In genomic region chr6:41967312-41968287, GRCh38 we compare ENCODE assay signal across 11 cellular contexts. TPM values are rescaled to one million over a fixed set of nuclear protein-coding genes. Genes with fewer than 3 reads are reported as not detected.
DNase-seq lines count a peak whose midpoint lies in the region; ATAC-seq, FAIRE-seq and TF ChIP-seq lines count a peak whose summit lies in the region.
"Had no signal": no experiment of that assay in that cellular context is flagged by ENCODE, and none has a peak within 500 bp of the region (broad histone marks: within the 10 kb centered on the region; RNA-seq: fewer than 3 reads in every experiment).

No MANE protein-coding gene starts in this region.

- H4K20me1 ChIP-seq in HepG2 (ENCODE audit: insufficient read depth, low read length), result no peaks in the 10 kb centered on the region

- no peak for TF ChIP-seq POLR2A in HepG2 (IDR thresholded peaks at IDR 0.05; ENCODE audit: insufficient read depth in 1 of 2, low read depth in 2 of 2, low read length in 2 of 2)
- no peak for TF ChIP-seq POLR2A in right lobe of liver (IDR thresholded peaks at IDR 0.05)

- in situ Hi-C loops in HepG2 (cut with HindIII; ENCODE audit: extremely low pct_ligation_motif_present, low pct_unique_long_range_greater_than_20kb), result no loop called here

- CTCF ChIA-PET in HepG2 (lab: Yijun Ruan, JAX; ENCODE audit: low intra/inter-chr PET ratio, low total read pairs), result no interaction called here

- BruUV-seq in HepG2 (replicated peaks; lab: Mats Ljungman, UMichigan), result no TSS peak

- no peaks in the 10 kb centered on the region for H3K27me3 Mint-ChIP-seq in activated naive CD8-positive, alpha-beta T cell treated with anti-CD3 and anti-CD28 coated beads, Interleukin-2, amount 50 U/mL, for 24 hours

- TF ChIP-seq CTCF in HepG2 (CRISPR knock-in tag; IDR thresholded peaks at IDR 0.05), result no peak
- TF ChIP-seq CTCF in right lobe of liver (IDR thresholded peaks at IDR 0.05), result no peak
- TF ChIP-seq CTCF in D721Med (IDR thresholded peaks at IDR 0.05; ENCODE audit: insufficient read depth, missing control alignments), result no peak

- H3K9me3 ChIP-seq in HepG2 (ENCODE audit: low read length), result no peaks in the 10 kb centered on the region
- no peaks in the 10 kb centered on the region for H3K9me3 ChIP-seq in right lobe of liver
- H3K9me3 ChIP-seq: ascending aorta had no signal

- no peak overlapping the region for H3K4me3 ChIP-seq in HepG2 (replicated peaks in 1 of 3; ENCODE audit: insufficient read depth in 1 of 3, low read depth in 2 of 3, low read length in 3 of 3)
- H3K4me3 ChIP-seq in right lobe of liver, result no peak overlapping the region
- H3K4me3 ChIP-seq: ascending aorta had no signal

- H3K27ac ChIP-seq in HepG2 (ENCODE audit: extremely low read length, insufficient read depth, low read length), result no peak overlapping the region
- H3K27ac ChIP-seq in right lobe of liver, result no peak overlapping the region
- H3K27ac ChIP-seq: ascending aorta had no signal

- peak overlapping the region; percentile 42 for H3K4me3 Mint-ChIP-seq in activated naive CD8-positive, alpha-beta T cell treated with anti-CD3 and anti-CD28 coated beads, Interleukin-2, amount 50 U/mL, for 24 hours

- 0 out of 2 replicates have a peak overlapping the region, but pooled peaks have one; percentile 5 for H3K4me2 ChIP-seq in HepG2 (ENCODE audit: low read depth, low read length)

- H2AFZ ChIP-seq in HepG2 (ENCODE audit: low read length), result no peak overlapping the region

- ATAC-seq in HepG2 (no peak), right lobe of liver (no peak), GM19395 (IDR thresholded peaks at IDR 0.05; ENCODE audit: unreplicated experiment) (no peak), GM18870 (IDR thresholded peaks at IDR 0.05; ENCODE audit: unreplicated experiment) (no peak)
- ATAC-seq in activated naive CD8-positive, alpha-beta T cell treated with anti-CD3 and anti-CD28 coated beads, Interleukin-2, amount 50 U/mL, for 24 hours, result peak; percentile 9

- no peaks in the 10 kb centered on the region for H3K79me2 ChIP-seq in HepG2 (ENCODE audit: insufficient read depth, low read length)

- TF ChIP-seq EP300 in HepG2 (IDR thresholded peaks at IDR 0.05; ENCODE audit: low read depth in 2 of 2, low read length in 2 of 2), result no peak
- TF ChIP-seq EP300 in HepG2 (CRISPR knock-in tag; IDR thresholded peaks at IDR 0.05; ENCODE audit: borderline replicate concordance), result no peak

- intact Hi-C loops in HepG2 (cut with micrococcal nuclease; ENCODE audit: unreplicated experiment) (loop anchor here (2.0 kb wide), 1 partner anchor 27 kb away; the partner anchor contains the start of gene CCND3), right lobe of liver (cut with DNase I) (no loop called here)

- POLR2A ChIA-PET in HepG2 (lab: Yijun Ruan, JAX), result no interaction called here

- no peak for TF ChIP-seq RAD21 in HepG2 (CRISPR knock-in tag; IDR thresholded peaks at IDR 0.05)

- 88% methylated on average over 7 of the region's 7 CpGs for WGBS in HepG2 (ENCODE audit: low lambda C conversion rate)
- 91% methylated on average over 5 of the region's 7 CpGs for WGBS in right lobe of liver (ENCODE audit: insufficient coverage, low coverage, low lambda C conversion rate, missing lambda C conversion rate)

- no peaks in the 10 kb centered on the region for H3K9me3 Mint-ChIP-seq in activated naive CD8-positive, alpha-beta T cell treated with anti-CD3 and anti-CD28 coated beads, Interleukin-2, amount 50 U/mL, for 24 hours

- DNase-seq in HepG2 (ENCODE audit: low spot score), result no peak
- DNase-seq in right lobe of liver, result no peak
- DNase-seq in activated naive CD8-positive, alpha-beta T cell treated with anti-CD3 and anti-CD28 coated beads, Interleukin-2, amount 50 U/mL, for 24 hours, result no peak
- peak; percentile 20 for DNase-seq in left kidney (ENCODE audit: low read depth, low spot score)
- no peak for DNase-seq in anterior cingulate cortex (lab: John Stamatoyannopoulos, UW)
- DNase-seq in D721Med (ENCODE audit: insufficient read length, low spot score), result no peak
- DNase-seq: NCI-H187; stimulated activated CD4-positive, alpha-beta T cell treated with anti-CD3 and anti-CD28 coated beads, Interleukin-2, amount 100 ng/mL, for 24 hours had no signal

- peaks cover 4% of the 10 kb centered on the region for H3K36me3 Mint-ChIP-seq in activated naive CD8-positive, alpha-beta T cell treated with anti-CD3 and anti-CD28 coated beads, Interleukin-2, amount 50 U/mL, for 24 hours (ENCODE audit: low read depth)

- H3K27ac Mint-ChIP-seq in activated naive CD8-positive, alpha-beta T cell treated with anti-CD3 and anti-CD28 coated beads, Interleukin-2, amount 50 U/mL, for 24 hours, result peak overlapping the region; percentile 98

- H3K4me1 ChIP-seq in HepG2 (ENCODE audit: insufficient read depth, low read length), result peaks cover 45% of the 10 kb centered on the region
- no peaks in the 10 kb centered on the region for H3K4me1 ChIP-seq in right lobe of liver
- H3K4me1 ChIP-seq: ascending aorta had no signal

- H3K36me3 ChIP-seq in HepG2 (replicated peaks in 1 of 2; ENCODE audit: control insufficient read depth in 1 of 2, insufficient read depth in 2 of 2, low read length in 2 of 2) (no peaks in the 10 kb centered on the region), right lobe of liver (no peaks in the 10 kb centered on the region)
- H3K36me3 ChIP-seq: ascending aorta had no signal

- no peaks in the 10 kb centered on the region for H3K27me3 ChIP-seq in HepG2 (ENCODE audit: control insufficient read depth in 1 of 2, insufficient read depth in 2 of 2, low read length in 2 of 2)
- no peaks in the 10 kb centered on the region for H3K27me3 ChIP-seq in right lobe of liver
- H3K27me3 ChIP-seq: ascending aorta had no signal

- FAIRE-seq in HepG2 (lab: Jason Lieb, UNC) (no peak), D721Med (lab: Jason Lieb, UNC) (no peak)

- no peak overlapping the region for H3K9ac ChIP-seq in HepG2 (ENCODE audit: insufficient read depth, low read depth, low read length)

- H3K4me1 Mint-ChIP-seq in activated naive CD8-positive, alpha-beta T cell treated with anti-CD3 and anti-CD28 coated beads, Interleukin-2, amount 50 U/mL, for 24 hours, result peaks cover 91% of the 10 kb centered on the region

RNA-seq across cellular contexts. Expression of gene CCND3, which starts 26.0 kb away (rescaled TPM):
- total RNA-seq in HepG2 (2016; rRNA removed; fragmentation: Illumina TruSeq; extraction: Trizol), result 6.9 and 7.2 TPM in 2 replicates
- total RNA-seq in HepG2 (2016; cell fraction: cytosol; rRNA removed; fragmentation: Illumina TruSeq; extraction: Trizol; ENCODE audit: low read depth), result 5.4 and 6.8 TPM in 2 replicates
- 5.6 and 7.6 TPM in 2 replicates for total RNA-seq in HepG2 (2016; cell fraction: insoluble cytoplasmic fraction; rRNA removed; fragmentation: Illumina TruSeq; extraction: Trizol)
- total RNA-seq in HepG2 (2016; cell fraction: membrane; rRNA removed; fragmentation: Illumina TruSeq; extraction: Trizol), result 10.7 and 11.7 TPM in 2 replicates
- 5.0 and 7.6 TPM in 2 replicates for total RNA-seq in HepG2 (2016; cell fraction: nucleus; rRNA removed; fragmentation: Illumina TruSeq; extraction: Trizol)
- polyA plus RNA-seq in HepG2 (2011; rRNA removed), result 4.3 and 4.4 TPM in 2 replicates
- polyA plus RNA-seq in HepG2 (2011; cell fraction: cytosol; rRNA removed), result 5.0 and 6.3 TPM in 2 replicates
- 6.2 and 6.3 TPM in 2 replicates for polyA plus RNA-seq in HepG2 (2011; cell fraction: nucleus; rRNA removed)
- polyA plus RNA-seq in HepG2 (2012), result 2.0 and 3.5 TPM in 2 replicates
- polyA plus RNA-seq in HepG2 (2016; cell fraction: cytosol; fragmentation: Illumina TruSeq; extraction: Trizol; ENCODE audit: low read depth), result 7.8 and 8.6 TPM in 2 replicates
- polyA plus RNA-seq in HepG2 (2016; cell fraction: insoluble cytoplasmic fraction; fragmentation: Illumina TruSeq; extraction: Trizol; ENCODE audit: low read depth), result 7.6 and 10.9 TPM in 2 replicates
- polyA plus RNA-seq in HepG2 (2016; cell fraction: membrane; fragmentation: Illumina TruSeq; extraction: Trizol; ENCODE audit: low read depth), result 12.5 and 13.8 TPM in 2 replicates
- 8.1 and 9.8 TPM in 2 replicates for polyA plus RNA-seq in HepG2 (2016; cell fraction: nucleus; fragmentation: Illumina TruSeq; extraction: Trizol; ENCODE audit: insufficient read depth, low read depth)
- 8.0 and 57.0 TPM in 2 replicates for polyA minus RNA-seq in HepG2 (2011; rRNA and poly(A)+ RNA removed; ENCODE audit: low replicate concordance)
- polyA minus RNA-seq in HepG2 (2011; cell fraction: cytosol; rRNA and poly(A)+ RNA removed), result 4.1 and 4.9 TPM in 2 replicates
- polyA minus RNA-seq in HepG2 (2011; cell fraction: nucleus; rRNA and poly(A)+ RNA removed), result 5.1 and 6.7 TPM in 2 replicates
- total RNA-seq in right lobe of liver, result 10 to 100 TPM; 11.3 to 51.9 (median 14.2) TPM

RNA-seq across cellular contexts. Expression of gene BYSL, which starts 46.3 kb away (rescaled TPM):
- total RNA-seq in HepG2 (2016; rRNA removed; fragmentation: Illumina TruSeq; extraction: Trizol) (27.9 and 37.3 TPM in 2 replicates), right lobe of liver (10 to 100 TPM in 1 of 6 experiments, 1 to 10 TPM in 5; 3.7 to 10.8 (median 8.4) TPM)
- total RNA-seq in HepG2 (2016; cell fraction: cytosol; rRNA removed; fragmentation: Illumina TruSeq; extraction: Trizol; ENCODE audit: low read depth), result 9.2 and 10.9 TPM in 2 replicates
- 31.5 and 38.1 TPM in 2 replicates for total RNA-seq in HepG2 (2016; cell fraction: insoluble cytoplasmic fraction; rRNA removed; fragmentation: Illumina TruSeq; extraction: Trizol)
- total RNA-seq in HepG2 (2016; cell fraction: membrane; rRNA removed; fragmentation: Illumina TruSeq; extraction: Trizol), result 20.7 and 21.2 TPM in 2 replicates
- 28.5 and 31.3 TPM in 2 replicates for total RNA-seq in HepG2 (2016; cell fraction: nucleus; rRNA removed; fragmentation: Illumina TruSeq; extraction: Trizol)
- polyA plus RNA-seq in HepG2 (2011; rRNA removed), result 28.6 and 37.8 TPM in 2 replicates
- polyA plus RNA-seq in HepG2 (2011; cell fraction: cytosol; rRNA removed), result 24.4 and 28.7 TPM in 2 replicates
- polyA plus RNA-seq in HepG2 (2011; cell fraction: nucleus; rRNA removed), result 39.5 and 39.6 TPM in 2 replicates
- polyA plus RNA-seq in HepG2 (2012), result 24.1 and 34.6 TPM in 2 replicates
- 9.5 and 10.5 TPM in 2 replicates for polyA plus RNA-seq in HepG2 (2016; cell fraction: cytosol; fragmentation: Illumina TruSeq; extraction: Trizol; ENCODE audit: low read depth)
- 43.8 and 51.7 TPM in 2 replicates for polyA plus RNA-seq in HepG2 (2016; cell fraction: insoluble cytoplasmic fraction; fragmentation: Illumina TruSeq; extraction: Trizol; ENCODE audit: low read depth)
- polyA plus RNA-seq in HepG2 (2016; cell fraction: membrane; fragmentation: Illumina TruSeq; extraction: Trizol; ENCODE audit: low read depth), result 12.7 and 15.1 TPM in 2 replicates
- polyA plus RNA-seq in HepG2 (2016; cell fraction: nucleus; fragmentation: Illumina TruSeq; extraction: Trizol; ENCODE audit: insufficient read depth, low read depth), result 49.1 and 56.8 TPM in 2 replicates
- 40.9 and 54.5 TPM in 2 replicates for polyA minus RNA-seq in HepG2 (2011; rRNA and poly(A)+ RNA removed; ENCODE audit: low replicate concordance)
- polyA minus RNA-seq in HepG2 (2011; cell fraction: cytosol; rRNA and poly(A)+ RNA removed), result 22.2 and 22.5 TPM in 2 replicates
- polyA minus RNA-seq in HepG2 (2011; cell fraction: nucleus; rRNA and poly(A)+ RNA removed), result 41.7 and 47.5 TPM in 2 replicates

RNA-seq across cellular contexts. Expression of gene MED20, which starts 46.7 kb away (rescaled TPM):
- total RNA-seq in HepG2 (2016; rRNA removed; fragmentation: Illumina TruSeq; extraction: Trizol) (41.1 and 56.3 TPM in 2 replicates), right lobe of liver (10 to 100 TPM in 1 of 6 experiments, 1 to 10 TPM in 5; 7.2 to 10.8 (median 7.7) TPM)
- total RNA-seq in HepG2 (2016; cell fraction: cytosol; rRNA removed; fragmentation: Illumina TruSeq; extraction: Trizol; ENCODE audit: low read depth), result 4.6 and 5.0 TPM in 2 replicates
- 40.0 and 57.6 TPM in 2 replicates for total RNA-seq in HepG2 (2016; cell fraction: insoluble cytoplasmic fraction; rRNA removed; fragmentation: Illumina TruSeq; extraction: Trizol)
- 15.9 and 18.0 TPM in 2 replicates for total RNA-seq in HepG2 (2016; cell fraction: membrane; rRNA removed; fragmentation: Illumina TruSeq; extraction: Trizol)
- 25.0 and 28.8 TPM in 2 replicates for total RNA-seq in HepG2 (2016; cell fraction: nucleus; rRNA removed; fragmentation: Illumina TruSeq; extraction: Trizol)
- polyA plus RNA-seq in HepG2 (2011; rRNA removed), result 22.7 and 28.1 TPM in 2 replicates
- polyA plus RNA-seq in HepG2 (2011; cell fraction: cytosol; rRNA removed), result 27.1 and 29.0 TPM in 2 replicates
- polyA plus RNA-seq in HepG2 (2011; cell fraction: nucleus; rRNA removed), result 20.9 and 21.3 TPM in 2 replicates
- polyA plus RNA-seq in HepG2 (2012), result 13.4 and 17.5 TPM in 2 replicates
- polyA plus RNA-seq in HepG2 (2016; cell fraction: cytosol; fragmentation: Illumina TruSeq; extraction: Trizol; ENCODE audit: low read depth), result 3.6 and 3.7 TPM in 2 replicates
- 45.2 and 47.9 TPM in 2 replicates for polyA plus RNA-seq in HepG2 (2016; cell fraction: insoluble cytoplasmic fraction; fragmentation: Illumina TruSeq; extraction: Trizol; ENCODE audit: low read depth)
- 9.1 and 10.1 TPM in 2 replicates for polyA plus RNA-seq in HepG2 (2016; cell fraction: membrane; fragmentation: Illumina TruSeq; extraction: Trizol; ENCODE audit: low read depth)
- 19.8 and 24.4 TPM in 2 replicates for polyA plus RNA-seq in HepG2 (2016; cell fraction: nucleus; fragmentation: Illumina TruSeq; extraction: Trizol; ENCODE audit: insufficient read depth, low read depth)
- 39.2 and 43.4 TPM in 2 replicates for polyA minus RNA-seq in HepG2 (2011; rRNA and poly(A)+ RNA removed; ENCODE audit: low replicate concordance)
- polyA minus RNA-seq in HepG2 (2011; cell fraction: cytosol; rRNA and poly(A)+ RNA removed), result 10.3 and 12.8 TPM in 2 replicates
- 31.7 and 34.4 TPM in 2 replicates for polyA minus RNA-seq in HepG2 (2011; cell fraction: nucleus; rRNA and poly(A)+ RNA removed)
